ENCODE assay signal across 9 cellular contexts in the genomic region with DNA sequence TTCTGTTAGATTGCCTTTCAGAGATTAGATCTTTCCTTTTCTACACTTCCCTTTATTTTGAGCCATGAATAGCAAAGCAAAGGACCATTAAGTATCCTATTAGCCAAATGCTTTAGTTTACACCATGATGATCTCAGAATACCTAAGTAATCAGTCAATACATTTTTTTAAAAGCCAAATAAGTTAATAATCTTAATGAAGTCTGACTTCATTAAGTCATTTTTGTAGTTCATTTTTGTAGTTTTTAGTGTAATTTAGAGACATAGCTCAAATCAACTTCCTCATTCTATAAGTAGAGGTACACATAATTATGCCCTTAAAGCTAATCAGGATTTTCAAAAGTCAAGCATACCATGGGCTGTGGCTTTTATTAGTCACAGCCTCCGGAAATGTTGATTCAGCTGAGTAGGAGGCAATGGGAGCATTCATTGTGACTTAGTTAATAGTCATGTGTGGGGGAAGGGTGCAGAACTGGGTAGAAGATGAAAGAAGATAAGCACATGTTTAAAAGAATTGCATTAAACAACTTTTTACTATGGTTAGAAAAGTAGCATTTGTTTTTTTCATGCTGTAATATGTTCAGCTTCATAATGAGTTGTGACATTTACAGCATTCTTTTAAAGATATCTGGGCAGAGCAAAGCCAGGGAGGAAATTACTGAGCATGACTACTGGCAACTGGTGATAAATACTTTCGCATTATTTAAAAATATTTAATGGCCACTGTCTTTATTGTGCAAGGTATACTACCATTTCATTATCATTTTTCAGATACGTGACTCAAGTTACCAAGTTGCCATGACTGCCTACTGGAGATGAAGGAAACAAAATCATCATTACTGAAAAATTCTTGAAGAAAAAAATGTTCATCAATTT. TPM values are rescaled to one million over a fixed set of nuclear protein-coding genes. Genes with fewer than 3 reads are reported as not detected.
DNase-seq lines count a peak whose midpoint lies in the region; ATAC-seq and TF ChIP-seq lines count a peak whose summit lies in the region.
"Had no signal": no experiment of that assay in that cellular context is flagged by ENCODE, and none has a peak within 500 bp of the region (broad histone marks: within the 10 kb centered on the region; RNA-seq: fewer than 3 reads in every experiment).

No MANE protein-coding gene starts in this region.

- H3K79me2 ChIP-seq in PC-9 (ENCODE audit: low read depth) = no peaks in the 10 kb centered on the region

- peaks cover 12% of the 10 kb centered on the region for H3K4me1 Mint-ChIP-seq in activated T-helper 1 cell treated with anti-CD3 and anti-CD28 coated beads, Interleukin-12 subunit alpha, Interleukin-12 subunit beta, Interleukin-2, Interleukin-4 antibody, amounts not matched to agents 30 ng/mL and 10 ng/mL and 1 ng/mL, durations not matched to agents 14 hours and 24 hours and 36 hours (ENCODE audit: low read depth)

- peaks cover 9% of the 10 kb centered on the region for H3K36me3 Mint-ChIP-seq in activated T-helper 1 cell treated with anti-CD3 and anti-CD28 coated beads, Interleukin-12 subunit alpha, Interleukin-12 subunit beta, Interleukin-2, Interleukin-4 antibody, amounts not matched to agents 30 ng/mL and 10 ng/mL and 1 ng/mL, durations not matched to agents 14 hours and 24 hours and 36 hours (ENCODE audit: low read depth)

- peaks cover 18% of the 10 kb centered on the region for H3K9me3 Mint-ChIP-seq in activated T-helper 1 cell treated with anti-CD3 and anti-CD28 coated beads, Interleukin-12 subunit alpha, Interleukin-12 subunit beta, Interleukin-2, Interleukin-4 antibody, amounts not matched to agents 30 ng/mL and 10 ng/mL and 1 ng/mL, durations not matched to agents 14 hours and 24 hours and 36 hours

- DNase-seq in NK-92 treated with Interleukin-12 subunit alpha and Interleukin-12 subunit beta, amount 100 ng/mL, for 24 hours (lab: John Stamatoyannopoulos, UW) = peak; percentile 66
- DNase-seq in NK-92 (lab: John Stamatoyannopoulos, UW; ENCODE audit: unreplicated experiment) = no peak
- peak; percentile 60 to 94 for DNase-seq in PC-9
- DNase-seq in activated T-helper 1 cell treated with anti-CD3 and anti-CD28 coated beads, Interleukin-12 subunit alpha, Interleukin-12 subunit beta, Interleukin-2, Interleukin-4 antibody, amounts not matched to agents 30 ng/mL and 10 ng/mL and 1 ng/mL, durations not matched to agents 14 hours and 24 hours and 36 hours (ENCODE audit: low spot score) = peak; percentile 37
- no peak for DNase-seq in left ventricle myocardium inferior
- DNase-seq in stimulated activated CD4-positive, alpha-beta T cell treated with anti-CD3 and anti-CD28 coated beads, Interleukin-2, amount 100 ng/mL, for 24 hours = peak; percentile 75 to 84
- no peak for DNase-seq in BE2C

- peak overlapping the region; percentile 48 for H3K4me2 ChIP-seq in PC-9

- peaks cover 38% of the 10 kb centered on the region for H3K9me3 ChIP-seq in PC-9 (ENCODE audit: insufficient read depth, low read depth)
- peaks cover 5% of the 10 kb centered on the region for H3K9me3 ChIP-seq in left ventricle myocardium inferior (replicated peaks)
- H3K9me3 ChIP-seq in BE2C = no peaks in the 10 kb centered on the region

- no peaks in the 10 kb centered on the region for H3K36me3 ChIP-seq in PC-9 (ENCODE audit: low read depth)
- no peaks in the 10 kb centered on the region for H3K36me3 ChIP-seq in left ventricle myocardium inferior
- no peaks in the 10 kb centered on the region for H3K36me3 ChIP-seq in BE2C

- CTCF ChIA-PET in PC-9 (lab: Charles Lee) = interaction anchor here (0.5 to 2.2 kb wide), 4 partner anchors 18 to 1428 kb away, joined by 3 to 7 read pairs (median 4); partner anchors contain the start of gene CCDC71L

- no TSS peak for BruUV-seq in PC-9 (replicated peaks; lab: Mats Ljungman, UMichigan)

- no peak for TF ChIP-seq CTCF in PC-9 (conservative IDR thresholded peaks at IDR 0.05)
- TF ChIP-seq CTCF in left ventricle myocardium inferior (IDR thresholded peaks at IDR 0.05; ENCODE audit: borderline replicate concordance) = no peak
- no peak for TF ChIP-seq CTCF in BE2C (IDR thresholded peaks at IDR 0.05; ENCODE audit: low read depth, low read length)

- H2AFZ ChIP-seq in PC-9 = no peak overlapping the region

- peaks cover 30% of the 10 kb centered on the region for H3K4me1 ChIP-seq in PC-9 (replicated peaks; ENCODE audit: insufficient read depth)
- H3K4me1 ChIP-seq in left ventricle myocardium inferior = peaks cover 10% of the 10 kb centered on the region
- no peaks in the 10 kb centered on the region for H3K4me1 ChIP-seq in BE2C

- H3K4me3 ChIP-seq in PC-9 = peak overlapping the region; percentile 17; the same call in 1 of the 2 replicates
- H3K4me3 ChIP-seq in left ventricle myocardium inferior = no peak overlapping the region
- H3K4me3 ChIP-seq in BE2C (ENCODE audit: low read depth, low read length) = no peak overlapping the region

- peak; percentile 86 for ATAC-seq in HG03108 (IDR thresholded peaks at IDR 0.05; ENCODE audit: unreplicated experiment)

- no peaks in the 10 kb centered on the region for H4K20me1 ChIP-seq in PC-9 (ENCODE audit: insufficient read depth)

- no peaks in the 10 kb centered on the region for H3K9me2 ChIP-seq in PC-9 (ENCODE audit: insufficient read depth)

- H3K27me3 ChIP-seq in PC-9 (ENCODE audit: insufficient read depth, low read depth) (no peaks in the 10 kb centered on the region), left ventricle myocardium inferior (ENCODE audit: low read depth) (no peaks in the 10 kb centered on the region), BE2C (no peaks in the 10 kb centered on the region)

- H3K27ac ChIP-seq in PC-9 = peak overlapping the region; percentile 85
- peak overlapping the region; percentile 42 for H3K27ac ChIP-seq in left ventricle myocardium inferior (replicated peaks)
- H3K27ac ChIP-seq: 22Rv1 had no signal

- H3K4me3 Mint-ChIP-seq in activated T-helper 1 cell treated with anti-CD3 and anti-CD28 coated beads, Interleukin-12 subunit alpha, Interleukin-12 subunit beta, Interleukin-2, Interleukin-4 antibody, amounts not matched to agents 30 ng/mL and 10 ng/mL and 1 ng/mL, durations not matched to agents 14 hours and 24 hours and 36 hours = no peak overlapping the region

- POLR2A ChIA-PET in PC-9 (lab: Charles Lee; ENCODE audit: unreplicated experiment) = interaction anchor here (0.6 to 0.8 kb wide), 6 partner anchors 18 to 1000 kb away, joined by 3 to 8 read pairs (median 6); no protein-coding TSS in a partner anchor

- H3K27ac Mint-ChIP-seq in activated T-helper 1 cell treated with anti-CD3 and anti-CD28 coated beads, Interleukin-12 subunit alpha, Interleukin-12 subunit beta, Interleukin-2, Interleukin-4 antibody, amounts not matched to agents 30 ng/mL and 10 ng/mL and 1 ng/mL, durations not matched to agents 14 hours and 24 hours and 36 hours = no peak overlapping the region

- H3F3A ChIP-seq in PC-9 (ENCODE audit: insufficient read depth, low read depth) = peaks cover 27% of the 10 kb centered on the region; the same call in 1 of the 2 replicates

- intact Hi-C loops in PC-9 (cut with micrococcal nuclease; ENCODE audit: unreplicated experiment) (loop anchor here (1.0 to 2.0 kb wide), 2 partner anchors 57 to 58 kb away; no protein-coding TSS in a partner anchor), left ventricle myocardium inferior (cut with micrococcal nuclease) (no loop called here)
- intact Hi-C loops in activated T-helper 1 cell treated with anti-CD3 and anti-CD28 coated beads, Interleukin-12 subunit alpha, Interleukin-12 subunit beta, Interleukin-2, Interleukin-4 antibody, amounts not matched to agents 30 ng/mL and 10 ng/mL and 1 ng/mL, durations not matched to agents 14 hours and 24 hours and 36 hours (cut with micrococcal nuclease) = loop anchor here (1.0 to 5.0 kb wide), 12 partner anchors 15 to 909 kb away; partner anchors contain the start of genes CCDC71L and PIK3CG

- no peaks in the 10 kb centered on the region for H3K27me3 Mint-ChIP-seq in activated T-helper 1 cell treated with anti-CD3 and anti-CD28 coated beads, Interleukin-12 subunit alpha, Interleukin-12 subunit beta, Interleukin-2, Interleukin-4 antibody, amounts not matched to agents 30 ng/mL and 10 ng/mL and 1 ng/mL, durations not matched to agents 14 hours and 24 hours and 36 hours (ENCODE audit: insufficient read depth)

RNA-seq across cellular contexts. Expression of gene CCDC71L, which starts 57.3 kb away (rescaled TPM):
- total RNA-seq in PC-9 (2021) (18.4 and 27.5 TPM in 2 replicates), left ventricle myocardium inferior (6.0 TPM)
- total RNA-seq in activated T-helper 1 cell treated with anti-CD3 and anti-CD28 coated beads, Interleukin-12 subunit alpha, Interleukin-12 subunit beta, Interleukin-2, Interleukin-4 antibody, amounts not matched to agents 30 ng/mL and 10 ng/mL and 1 ng/mL, durations not matched to agents 14 hours and 24 hours and 36 hours = 17.9 and 19.0 TPM in 2 replicates
- 23.8 TPM for polyA plus RNA-seq in BE2C (2012; ENCODE audit: insufficient read depth, insufficient read length, low read depth)

Comparison
In these comparisons a context has a peak if more than half of its experiments do, and no peak if none do; other contexts are left out.
1. DNase-seq: peak in NK-92 treated with Interleukin-12 subunit alpha and Interleukin-12 subunit beta, amount 100 ng/mL, for 24 hours (single experiment), PC-9 (2 of 2), activated T-helper 1 cell treated with anti-CD3 and anti-CD28 coated beads, Interleukin-12 subunit alpha, Interleukin-12 subunit beta, Interleukin-2, Interleukin-4 antibody, amounts not matched to agents 30 ng/mL and 10 ng/mL and 1 ng/mL, durations not matched to agents 14 hours and 24 hours and 36 hours (single experiment) and stimulated activated CD4-positive, alpha-beta T cell treated with anti-CD3 and anti-CD28 coated beads, Interleukin-2, amount 100 ng/mL, for 24 hours (2 of 2); none in NK-92 (single experiment), left ventricle myocardium inferior (single experiment) and BE2C (single experiment).